16 cellular contexts compared by ENCODE assay signal in the genomic region with DNA sequence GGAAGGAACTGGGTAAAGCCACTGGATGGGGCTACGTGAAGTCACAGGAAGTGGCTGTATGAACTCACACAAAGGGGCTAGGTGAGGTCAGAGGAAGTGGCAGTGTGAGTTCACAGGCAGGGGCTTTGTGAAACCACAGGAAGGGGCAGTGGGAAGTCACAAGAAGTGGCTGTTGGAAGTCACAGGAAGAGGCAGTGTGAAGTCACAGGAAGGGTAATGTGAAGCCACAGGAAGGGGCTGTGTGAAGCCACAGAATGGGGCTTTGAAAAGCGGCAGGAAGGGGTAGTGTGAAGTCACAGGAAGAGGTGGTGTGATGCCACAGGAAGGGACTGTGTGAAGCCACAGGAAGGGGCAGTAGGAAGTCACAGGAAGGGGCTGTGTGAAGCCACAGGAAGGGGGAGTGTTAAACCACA. TPM values are rescaled to one million over a fixed set of nuclear protein-coding genes. Genes with fewer than 3 reads are reported as not detected.
DNase-seq lines count a peak whose midpoint lies in the region; FAIRE-seq and TF ChIP-seq lines count a peak whose summit lies in the region.
"Had no signal": no experiment of that assay in that cellular context is flagged by ENCODE, and none has a peak within 500 bp of the region (broad histone marks: within the 10 kb centered on the region; RNA-seq: fewer than 3 reads in every experiment).

No MANE protein-coding gene starts in this region.

- H3K4me3 Mint-ChIP-seq in immature natural killer cell, result no peak overlapping the region
- H3K4me3 Mint-ChIP-seq in T-helper 2 cell treated with Interferon-gamma antibody and Interleukin-4, amounts not matched to agents 5 μg/mL and 100 μg/mL, for 36 hours, result no peak overlapping the region

- peaks cover 2 to 4% of the 10 kb centered on the region in 2 donors for H3K4me1 Mint-ChIP-seq in immature natural killer cell
- H3K4me1 Mint-ChIP-seq in T-helper 2 cell treated with Interferon-gamma antibody and Interleukin-4, amounts not matched to agents 5 μg/mL and 100 μg/mL, for 36 hours (ENCODE audit: low read depth), result no peaks in the 10 kb centered on the region

- peaks cover 0 to 3% (median under 1%) of the 10 kb centered on the region in 3 donors for H3K27me3 Mint-ChIP-seq in immature natural killer cell (ENCODE audit: low read depth in 3 of 3)
- H3K27me3 Mint-ChIP-seq in T-helper 2 cell treated with Interferon-gamma antibody and Interleukin-4, amounts not matched to agents 5 μg/mL and 100 μg/mL, for 36 hours (ENCODE audit: low read depth), result no peaks in the 10 kb centered on the region

- no peak overlapping the region for H3K27ac Mint-ChIP-seq in immature natural killer cell
- H3K27ac Mint-ChIP-seq in T-helper 2 cell treated with Interferon-gamma antibody and Interleukin-4, amounts not matched to agents 5 μg/mL and 100 μg/mL, for 36 hours, result no peak overlapping the region

- peak in 4 of 6 experiments; percentile 24 to 74 (median 66) for DNase-seq in stimulated activated naive CD4-positive, alpha-beta T cell (lab: John Stamatoyannopoulos, UW)
- no peak for DNase-seq in stimulated activated naive CD4-positive, alpha-beta T cell treated with Interleukin-2 at 50 U/mL for 16 hours (lab: John Stamatoyannopoulos, UW)
- peak; percentile 59 for DNase-seq in MV-4-11 (lab: John Stamatoyannopoulos, UW)
- peak; percentile 57 to 64 (median 60) for DNase-seq in immature natural killer cell
- DNase-seq in hypothalamus (lab: John Stamatoyannopoulos, UW), result no peak
- DNase-seq in GM12891 (ENCODE audit: insufficient read length, low spot score), result no peak
- DNase-seq in T-helper 2 cell treated with Interferon-gamma antibody and Interleukin-4, amounts not matched to agents 5 μg/mL and 100 μg/mL, for 36 hours (ENCODE audit: low spot score), result no peak
- DNase-seq: amygdala; DMS 273 treated with DMSO at 0.1 percent for 48 hours; GDM1; NCI-H1417; NCI-H2171 treated with DMSO at 0.1 percent for 48 hours; NCI-H748 treated with DMSO at 0.1 percent for 48 hours; stimulated activated CD4-positive, alpha-beta T cell treated with anti-CD3 and anti-CD28 coated beads, Interleukin-2, amount 100 ng/mL, for 24 hours; substantia nigra had no signal

- TF ChIP-seq POLR2A in GM12891 (IDR thresholded peaks at IDR 0.05; ENCODE audit: low read depth, low read length), result no peak

- peaks cover 0 to 9% (median 2%) of the 10 kb centered on the region in 6 donors for H3K9me3 Mint-ChIP-seq in immature natural killer cell
- H3K9me3 Mint-ChIP-seq in T-helper 2 cell treated with Interferon-gamma antibody and Interleukin-4, amounts not matched to agents 5 μg/mL and 100 μg/mL, for 36 hours, result peaks cover 1% of the 10 kb centered on the region

- FAIRE-seq in GM12891 (lab: Jason Lieb, UNC), result no peak
- FAIRE-seq: GM12892 had no signal

- H3K36me3 Mint-ChIP-seq in immature natural killer cell, result no peaks in the 10 kb centered on the region
- no peaks in the 10 kb centered on the region for H3K36me3 Mint-ChIP-seq in T-helper 2 cell treated with Interferon-gamma antibody and Interleukin-4, amounts not matched to agents 5 μg/mL and 100 μg/mL, for 36 hours (ENCODE audit: low read depth)

TF ChIP-seq in GM12891, 5 proteins besides CTCF, POLR2A, EP300 and RAD21:
- TF ChIP-seq SPI1 (IDR thresholded peaks at IDR 0.05; ENCODE audit: low read depth, low read length) (no peak), POLR2AphosphoS5 (IDR thresholded peaks at IDR 0.05; ENCODE audit: low read depth, low read length) (no peak), PAX5 (IDR thresholded peaks at IDR 0.05; ENCODE audit: insufficient read depth, low read length, severe bottlenecking) (no peak), TAF1 (IDR thresholded peaks at IDR 0.05; ENCODE audit: low read depth, low read length) (no peak), POU2F2 (IDR thresholded peaks at IDR 0.05; ENCODE audit: low read depth, low read length) (no peak)

RNA-seq across cellular contexts. Expression of gene GASK1A, which starts 34.6 kb away (rescaled TPM):
- not detected for polyA plus RNA-seq in immature natural killer cell
- not detected for polyA plus RNA-seq in GM12891 (2012; ENCODE audit: low read depth, missing spikeins)

Comparison
In these comparisons a context has a peak if more than half of its experiments do, and no peak if none do; other contexts are left out.
1. DNase-seq: peak in stimulated activated naive CD4-positive, alpha-beta T cell (4 of 6), MV-4-11 (single experiment) and immature natural killer cell (3 of 3); none in stimulated activated naive CD4-positive, alpha-beta T cell treated with Interleukin-2 at 50 U/mL for 16 hours (single experiment), hypothalamus (0 of 51), GM12891 (single experiment) and T-helper 2 cell treated with Interferon-gamma antibody and Interleukin-4, amounts not matched to agents 5 μg/mL and 100 μg/mL, for 36 hours (single experiment).